Comparison of ENCODE assay signal across 8 cellular contexts in the genomic region with DNA sequence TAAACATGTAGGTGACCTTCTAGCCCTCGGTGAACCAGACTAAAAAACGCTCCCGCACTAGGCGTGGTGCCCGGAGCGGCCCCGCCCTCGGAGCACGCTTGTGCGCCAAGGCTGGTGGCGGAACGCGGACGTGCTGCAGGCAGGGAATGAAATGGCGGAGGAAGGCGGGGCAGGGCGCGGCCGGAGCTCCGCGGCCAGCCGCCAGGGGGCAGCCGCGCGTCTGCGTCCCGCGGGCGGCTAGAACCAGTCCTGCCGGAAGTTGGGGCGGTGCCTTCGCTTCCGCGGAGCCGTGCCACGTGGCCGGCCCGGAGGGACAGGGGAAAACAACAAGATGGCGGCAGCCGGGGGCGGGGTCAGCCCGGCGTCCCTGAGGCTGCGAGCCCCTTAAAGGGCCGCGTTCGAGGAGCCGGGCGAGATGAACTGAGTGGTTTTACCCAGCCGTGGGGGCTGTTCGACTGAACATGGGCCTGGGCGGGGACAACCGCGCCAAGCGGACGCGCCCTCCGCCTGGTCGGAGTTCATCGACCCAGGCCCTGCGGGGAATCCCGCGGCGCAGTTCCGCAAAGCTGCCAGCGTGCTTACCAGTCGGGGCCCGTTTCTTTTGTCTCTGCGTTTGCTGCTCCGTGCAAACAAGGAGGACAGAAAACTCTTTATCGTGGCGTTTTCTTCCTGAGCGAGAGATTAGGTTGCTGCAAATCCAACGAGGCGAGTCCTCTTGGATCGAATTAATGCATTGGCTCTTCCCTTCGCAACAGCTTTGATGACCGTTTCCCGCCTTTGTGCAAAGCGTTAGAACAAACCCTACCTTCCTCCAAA.
A peak's percentile ranks its signal among the peaks of the same experiment; 100 is the strongest.
DNase-seq lines count a peak whose midpoint lies in the region; ATAC-seq and TF ChIP-seq lines count a peak whose summit lies in the region.

No MANE protein-coding gene starts in this region.

- no peak for TF ChIP-seq CTCF in fibroblast of mammary gland (conservative IDR thresholded peaks at IDR 0.05; ENCODE audit: control insufficient read depth, insufficient read depth, low read depth, low read length)

- H3K4me1 Mint-ChIP-seq in activated T-helper 17 cell treated with anti-CD3 and anti-CD28 coated beads, Interleukin-2, amount 50 U/mL, for 72 hours: peaks cover 23% of the 10 kb centered on the region
- peaks cover 24 to 33% of the 10 kb centered on the region in 2 donors for H3K4me1 Mint-ChIP-seq in natural killer cell treated with Interleukin-12 subunit alpha and Interleukin-12 subunit beta and Interleukin-15 and Interleukin-18, amount 100 ng/mL, for 72 hours (ENCODE audit: low read depth in 2 of 2)

- no peaks in the 10 kb centered on the region for H3K9me3 Mint-ChIP-seq in activated T-helper 17 cell treated with anti-CD3 and anti-CD28 coated beads, Interleukin-2, amount 50 U/mL, for 72 hours
- H3K9me3 Mint-ChIP-seq in natural killer cell treated with Interleukin-12 subunit alpha and Interleukin-12 subunit beta and Interleukin-15 and Interleukin-18, amount 100 ng/mL, for 72 hours: no peaks in the 10 kb centered on the region

- H3K4me3 ChIP-seq in fibroblast of mammary gland (ENCODE audit: control insufficient read depth, low read depth, low read length): peak overlapping the region; percentile 55

- peaks cover 24% of the 10 kb centered on the region for H3K36me3 Mint-ChIP-seq in activated T-helper 17 cell treated with anti-CD3 and anti-CD28 coated beads, Interleukin-2, amount 50 U/mL, for 72 hours (ENCODE audit: low read depth)
- no peaks in the 10 kb centered on the region for H3K36me3 Mint-ChIP-seq in natural killer cell treated with Interleukin-12 subunit alpha and Interleukin-12 subunit beta and Interleukin-15 and Interleukin-18, amount 100 ng/mL, for 72 hours

- DNase-seq in ELR (ENCODE audit: low read depth) (peak; percentile 95), GOT3 (lab: John Stamatoyannopoulos, UW) (peak; percentile 96), LHCN-M2 (ENCODE audit: low read depth) (peak; percentile 97), RKO (ENCODE audit: low spot score) (peak; percentile 95), fibroblast of mammary gland (ENCODE audit: low read depth) (peak; percentile 95)
- DNase-seq in natural killer cell treated with Interleukin-12 subunit alpha and Interleukin-12 subunit beta and Interleukin-15 and Interleukin-18, amount 100 ng/mL, for 72 hours (ENCODE audit: low spot score): peak; percentile 99
- peak; percentile 97 for DNase-seq in stimulated activated naive CD4-positive, alpha-beta T cell treated with Interleukin-2 at 50 U/mL for 16 hours (lab: John Stamatoyannopoulos, UW)

- H3K27me3 Mint-ChIP-seq in activated T-helper 17 cell treated with anti-CD3 and anti-CD28 coated beads, Interleukin-2, amount 50 U/mL, for 72 hours: no peaks in the 10 kb centered on the region
- no peaks in the 10 kb centered on the region for H3K27me3 Mint-ChIP-seq in natural killer cell treated with Interleukin-12 subunit alpha and Interleukin-12 subunit beta and Interleukin-15 and Interleukin-18, amount 100 ng/mL, for 72 hours

- H3K27ac Mint-ChIP-seq in activated T-helper 17 cell treated with anti-CD3 and anti-CD28 coated beads, Interleukin-2, amount 50 U/mL, for 72 hours: peak overlapping the region; percentile 100
- H3K27ac Mint-ChIP-seq in natural killer cell treated with Interleukin-12 subunit alpha and Interleukin-12 subunit beta and Interleukin-15 and Interleukin-18, amount 100 ng/mL, for 72 hours: peak overlapping the region; percentile 84 to 98

- peak overlapping the region; percentile 99 for H3K4me3 Mint-ChIP-seq in activated T-helper 17 cell treated with anti-CD3 and anti-CD28 coated beads, Interleukin-2, amount 50 U/mL, for 72 hours
- peak overlapping the region; percentile 89 for H3K4me3 Mint-ChIP-seq in natural killer cell treated with Interleukin-12 subunit alpha and Interleukin-12 subunit beta and Interleukin-15 and Interleukin-18, amount 100 ng/mL, for 72 hours

- ATAC-seq in activated T-helper 17 cell treated with anti-CD3 and anti-CD28 coated beads, Interleukin-2, amount 50 U/mL, for 72 hours (replicated peaks): peak; percentile 77
- ATAC-seq in natural killer cell treated with Interleukin-12 subunit alpha and Interleukin-12 subunit beta and Interleukin-15 and Interleukin-18, amount 100 ng/mL, for 72 hours: peak; percentile 93 to 94

Comparison
In these comparisons a context has a peak if more than half of its experiments do, and no peak if none do; other contexts are left out.
1. Peak in every context shown above with its lines: DNase-seq, ATAC-seq and H3K4me3 ChIP-seq.